Comparison of ENCODE assay signal across 8 cellular contexts in the genomic region with DNA sequence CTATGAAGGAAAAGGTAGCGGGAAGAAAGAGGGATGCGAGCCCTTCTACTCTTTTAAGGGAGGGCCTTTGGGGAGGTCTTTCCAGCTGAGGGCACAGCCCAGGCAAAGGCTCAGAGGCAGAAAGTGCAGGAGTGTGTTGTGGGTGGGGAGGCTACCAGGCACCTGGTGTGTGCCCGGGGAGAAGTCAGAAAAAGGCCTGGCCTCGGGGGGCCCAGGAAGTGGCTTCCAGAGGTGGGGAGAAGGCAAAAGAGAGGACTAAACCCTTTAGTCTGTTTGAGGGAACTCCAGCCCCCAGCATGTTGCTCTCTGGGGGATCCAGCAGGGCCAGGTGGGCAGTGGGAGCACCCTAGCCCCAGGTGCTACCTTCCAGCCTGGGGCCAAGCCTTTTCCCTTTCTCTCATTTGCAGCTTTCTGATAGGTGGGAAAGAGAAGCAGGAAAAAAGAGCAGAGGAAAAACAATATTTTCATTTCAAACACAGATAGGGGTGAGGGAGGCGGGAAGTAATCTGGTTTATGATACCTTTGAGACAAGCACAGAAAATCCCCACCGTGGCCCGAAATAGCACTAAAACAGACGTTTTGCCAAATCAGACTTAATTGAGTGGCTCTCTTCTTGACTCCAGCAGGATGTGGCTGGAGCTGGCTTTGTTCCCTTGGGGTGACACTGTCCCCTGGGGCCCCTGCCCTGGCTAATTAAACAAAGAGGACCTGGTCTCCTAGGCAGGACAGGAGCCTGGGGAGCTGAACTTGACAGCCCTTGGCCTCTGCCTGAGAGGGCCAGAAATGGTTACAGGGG. TPM values are rescaled to one million over a fixed set of nuclear protein-coding genes. Genes with fewer than 3 reads are reported as not detected.
A peak's percentile ranks its signal among the peaks of the same experiment; 100 is the strongest.
DNase-seq lines count a peak whose midpoint lies in the region; ATAC-seq and TF ChIP-seq lines count a peak whose summit lies in the region.

No MANE protein-coding gene starts in this region.

- peaks cover 63% of the 10 kb centered on the region for H3K4me1 Mint-ChIP-seq in activated naive CD4-positive, alpha-beta T cell treated with anti-CD3 and anti-CD28 coated beads, Interleukin-2, amount 50 U/mL, for 24 hours
- H3K4me1 Mint-ChIP-seq in type B pancreatic cell (ENCODE audit: unreplicated experiment): peaks cover 68% of the 10 kb centered on the region

- H3K36me3 Mint-ChIP-seq in activated naive CD4-positive, alpha-beta T cell treated with anti-CD3 and anti-CD28 coated beads, Interleukin-2, amount 50 U/mL, for 24 hours: no peaks in the 10 kb centered on the region
- H3K36me3 Mint-ChIP-seq in type B pancreatic cell: no peaks in the 10 kb centered on the region

- no peaks in the 10 kb centered on the region for H3K27me3 Mint-ChIP-seq in activated naive CD4-positive, alpha-beta T cell treated with anti-CD3 and anti-CD28 coated beads, Interleukin-2, amount 50 U/mL, for 24 hours
- H3K27me3 Mint-ChIP-seq in type B pancreatic cell: no peaks in the 10 kb centered on the region

- ATAC-seq in HG02798 (IDR thresholded peaks at IDR 0.05; ENCODE audit: poor library complexity, unreplicated experiment) (no peak), GM21381 (IDR thresholded peaks at IDR 0.05; ENCODE audit: unreplicated experiment) (no peak), GM19035 (IDR thresholded peaks at IDR 0.05; ENCODE audit: unreplicated experiment) (no peak)

- no peak for DNase-seq in activated naive CD4-positive, alpha-beta T cell treated with anti-CD3 and anti-CD28 coated beads, Interleukin-2, amount 50 U/mL, for 16 hours
- DNase-seq in RPMI7951 (ENCODE audit: low read depth) (peak; percentile 79), hepatic stellate cell (ENCODE audit: low spot score) (peak; percentile 27), type B pancreatic cell (ENCODE audit: extremely low spot score, unreplicated experiment) (no peak)

- no peaks in the 10 kb centered on the region for H3K9me3 Mint-ChIP-seq in activated naive CD4-positive, alpha-beta T cell treated with anti-CD3 and anti-CD28 coated beads, Interleukin-2, amount 50 U/mL, for 24 hours
- no peaks in the 10 kb centered on the region for H3K9me3 Mint-ChIP-seq in type B pancreatic cell

- no peak for TF ChIP-seq CTCF in type B pancreatic cell (conservative IDR thresholded peaks at IDR 0.05)

- peak overlapping the region; percentile 85 for H3K27ac Mint-ChIP-seq in activated naive CD4-positive, alpha-beta T cell treated with anti-CD3 and anti-CD28 coated beads, Interleukin-2, amount 50 U/mL, for 24 hours
- peak overlapping the region; percentile 99 for H3K27ac Mint-ChIP-seq in type B pancreatic cell

- peak overlapping the region; percentile 19 for H3K4me3 Mint-ChIP-seq in activated naive CD4-positive, alpha-beta T cell treated with anti-CD3 and anti-CD28 coated beads, Interleukin-2, amount 50 U/mL, for 24 hours
- H3K4me3 Mint-ChIP-seq in type B pancreatic cell: peak overlapping the region; percentile 72

RNA-seq across cellular contexts. Expression of a gene that starts 10.4 kb away (rescaled TPM):
- total RNA-seq in RPMI7951 (2014; rRNA removed; shearing (Covaris generic)): 2.8 and 3.2 TPM in 2 replicates
- 61.1 and 61.3 TPM in 2 replicates for total RNA-seq in type B pancreatic cell (ENCODE audit: low replicate concordance)

Comparison
In these comparisons a context has a peak if more than half of its experiments do, and no peak if none do; other contexts are left out.
1. DNase-seq: peak in RPMI7951 (single experiment) and hepatic stellate cell (single experiment); none in activated naive CD4-positive, alpha-beta T cell treated with anti-CD3 and anti-CD28 coated beads, Interleukin-2, amount 50 U/mL, for 16 hours (single experiment) and type B pancreatic cell (single experiment).
2. RNA of a gene that starts 10.4 kb away (total RNA-seq): 61.1 to 61.3 TPM in type B pancreatic cell; 2.8 to 3.2 TPM in RPMI7951; every median in the first group is over 10 times any median in the second.